In the genomic region with DNA sequence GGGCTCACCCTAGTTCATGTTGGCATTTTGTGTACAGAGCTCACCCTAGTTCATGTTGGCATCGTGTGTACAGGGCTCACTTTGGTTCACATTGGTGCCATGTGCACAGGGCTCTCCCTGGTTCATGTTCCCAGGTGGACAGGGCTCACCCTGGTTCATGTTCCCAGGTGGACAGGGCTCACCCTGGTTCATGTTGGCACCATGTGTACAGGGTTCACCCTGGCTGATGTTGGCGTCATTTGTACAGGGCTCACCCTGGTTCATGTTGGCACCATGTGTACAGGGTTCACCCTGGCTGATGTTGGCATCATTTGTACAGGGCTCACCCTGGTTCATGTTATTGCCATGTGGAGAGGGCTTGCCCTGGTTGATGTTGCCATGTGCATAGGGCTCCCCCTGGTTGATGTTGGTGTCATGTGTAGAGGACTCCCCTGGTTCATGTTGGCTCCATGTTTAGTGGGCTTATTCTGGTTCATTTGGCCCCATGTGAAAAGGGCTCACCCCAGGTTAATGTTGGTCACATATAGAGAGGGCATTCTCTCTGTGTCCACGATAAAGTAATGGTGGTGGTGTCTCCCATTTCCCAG, we compare ENCODE assay signal across 13 cellular contexts. TPM values are rescaled to one million over a fixed set of nuclear protein-coding genes. Genes with fewer than 3 reads are reported as not detected.
A peak's percentile ranks its signal among the peaks of the same experiment; 100 is the strongest.
DNase-seq lines count a peak whose midpoint lies in the region; ATAC-seq and TF ChIP-seq lines count a peak whose summit lies in the region.
"Had no signal": no experiment of that assay in that cellular context is flagged by ENCODE, and none has a peak within 500 bp of the region (broad histone marks: within the 10 kb centered on the region; RNA-seq: fewer than 3 reads in every experiment).

No MANE protein-coding gene starts in this region.

- no peaks in the 10 kb centered on the region for H3K36me3 ChIP-seq in PC-3 (ENCODE audit: low read depth, low read length)
- no peaks in the 10 kb centered on the region for H3K36me3 ChIP-seq in aorta (ENCODE audit: control insufficient read depth in 1 of 2, insufficient read depth in 2 of 2, low read length in 1 of 2)

- H3K9ac ChIP-seq in PC-3 (ENCODE audit: low read length), result no peak overlapping the region

- H3K27ac Mint-ChIP-seq in activated CD8-positive, alpha-beta memory T cell treated with anti-CD3 and anti-CD28 coated beads, Interleukin-2, amount 10 ng/mL, durations not matched to agents 7 days and 5 days, result no peak overlapping the region
- peak overlapping the region; percentile 13 for H3K27ac Mint-ChIP-seq in endothelial cell (ENCODE audit: unreplicated experiment)
- no peak overlapping the region for H3K27ac Mint-ChIP-seq in stimulated activated memory B cell treated with anti-CD40 and anti-IgM and Interleukin-4, amounts not matched to agents 10 μg/mL and 1 μg/mL and 100 μg/mL, for 72 hours
- H3K27ac Mint-ChIP-seq: nephron had no signal

- H3K9me3 ChIP-seq in PC-3 (ENCODE audit: low read length) (no peaks in the 10 kb centered on the region), aorta (ENCODE audit: control insufficient read depth, low read length) (no peaks in the 10 kb centered on the region)

- no peaks in the 10 kb centered on the region for H4K20me1 ChIP-seq in PC-3 (ENCODE audit: low read length)

- 0 out of 2 replicates have a peak, but pooled peaks have one; percentile 25 for TF ChIP-seq CTCF in PC-3 (conservative IDR thresholded peaks at IDR 0.05; ENCODE audit: low read depth, low read length)
- TF ChIP-seq CTCF in endothelial cell (IDR thresholded peaks at IDR 0.05; ENCODE audit: unreplicated experiment), result no peak

- H3K27me3 ChIP-seq in PC-3 (ENCODE audit: low read length), result peaks cover 58% of the 10 kb centered on the region
- no peaks in the 10 kb centered on the region for H3K27me3 ChIP-seq in aorta (ENCODE audit: control insufficient read depth in 1 of 2, insufficient read depth in 2 of 2, low read length in 1 of 2)

- H3K27ac ChIP-seq in PC-3 (ENCODE audit: low read length) (no peak overlapping the region), aorta (ENCODE audit: low read depth in 1 of 2, low read length in 2 of 2) (no peak overlapping the region)

- intact Hi-C loops in PC-3 (cut with micrococcal nuclease), result no loop called here
- intact Hi-C loops in aorta (cut with DNase I), result loop anchor here in 1 of 2 donors (10.0 kb wide), 1 partner anchor 401 kb away; no protein-coding TSS in a partner anchor

- no peak overlapping the region for H3K4me3 Mint-ChIP-seq in activated CD8-positive, alpha-beta memory T cell treated with anti-CD3 and anti-CD28 coated beads, Interleukin-2, amount 10 ng/mL, durations not matched to agents 7 days and 5 days
- H3K4me3 Mint-ChIP-seq in endothelial cell (ENCODE audit: unreplicated experiment), result peak overlapping the region; percentile 15
- H3K4me3 Mint-ChIP-seq in stimulated activated memory B cell treated with anti-CD40 and anti-IgM and Interleukin-4, amounts not matched to agents 10 μg/mL and 1 μg/mL and 100 μg/mL, for 72 hours, result no peak overlapping the region
- H3K4me3 Mint-ChIP-seq: nephron had no signal

- POLR2A ChIA-PET in PC-3 (lab: Charles Lee; ENCODE audit: unreplicated experiment), result no interaction called here

- BruUV-seq in PC-3 (replicated peaks; lab: Mats Ljungman, UMichigan), result no TSS peak

- H3K4me2 ChIP-seq in PC-3 (ENCODE audit: low read length), result no peak overlapping the region

- peak; percentile 51 for ATAC-seq in activated CD8-positive, alpha-beta memory T cell treated with anti-CD3 and anti-CD28 coated beads, Interleukin-2, amount 10 ng/mL, durations not matched to agents 7 days and 5 days
- no peak for ATAC-seq in PC-3
- peak; percentile 21 for ATAC-seq in stimulated activated memory B cell treated with anti-CD40 and anti-IgM and Interleukin-4, amounts not matched to agents 10 μg/mL and 1 μg/mL and 100 μg/mL, for 72 hours
- ATAC-seq in HG03457 (IDR thresholded peaks at IDR 0.05; ENCODE audit: unreplicated experiment), result no peak
- no peak for ATAC-seq in aorta (ENCODE audit: low FRiP score)

- H3K36me3 Mint-ChIP-seq in activated CD8-positive, alpha-beta memory T cell treated with anti-CD3 and anti-CD28 coated beads, Interleukin-2, amount 10 ng/mL, durations not matched to agents 7 days and 5 days, result no peaks in the 10 kb centered on the region
- peaks cover 68% of the 10 kb centered on the region for H3K36me3 Mint-ChIP-seq in endothelial cell (ENCODE audit: low read depth, unreplicated experiment)
- no peaks in the 10 kb centered on the region for H3K36me3 Mint-ChIP-seq in stimulated activated memory B cell treated with anti-CD40 and anti-IgM and Interleukin-4, amounts not matched to agents 10 μg/mL and 1 μg/mL and 100 μg/mL, for 72 hours

- H3K4me3 ChIP-seq in PC-3 (ENCODE audit: low read length), result no peak overlapping the region
- H3K4me3 ChIP-seq in aorta (ENCODE audit: low read length in 2 of 2), result no peak overlapping the region

- no peaks in the 10 kb centered on the region for H3K9me3 Mint-ChIP-seq in activated CD8-positive, alpha-beta memory T cell treated with anti-CD3 and anti-CD28 coated beads, Interleukin-2, amount 10 ng/mL, durations not matched to agents 7 days and 5 days (ENCODE audit: low read depth)
- no peaks in the 10 kb centered on the region for H3K9me3 Mint-ChIP-seq in endothelial cell (ENCODE audit: unreplicated experiment)
- H3K9me3 Mint-ChIP-seq in stimulated activated memory B cell treated with anti-CD40 and anti-IgM and Interleukin-4, amounts not matched to agents 10 μg/mL and 1 μg/mL and 100 μg/mL, for 72 hours, result no peaks in the 10 kb centered on the region
- H3K9me3 Mint-ChIP-seq: nephron had no signal

- H3K9me2 ChIP-seq in PC-3 (replicated peaks; ENCODE audit: low read length), result no peaks in the 10 kb centered on the region

- no peaks in the 10 kb centered on the region for H3K4me1 Mint-ChIP-seq in activated CD8-positive, alpha-beta memory T cell treated with anti-CD3 and anti-CD28 coated beads, Interleukin-2, amount 10 ng/mL, durations not matched to agents 7 days and 5 days
- peaks cover 6% of the 10 kb centered on the region for H3K4me1 Mint-ChIP-seq in endothelial cell (ENCODE audit: unreplicated experiment)
- no peaks in the 10 kb centered on the region for H3K4me1 Mint-ChIP-seq in stimulated activated memory B cell treated with anti-CD40 and anti-IgM and Interleukin-4, amounts not matched to agents 10 μg/mL and 1 μg/mL and 100 μg/mL, for 72 hours

- no peaks in the 10 kb centered on the region for H3F3A ChIP-seq in PC-3 (ENCODE audit: low read length, unreplicated experiment)

- 88 to 92% methylated on average over 3 of the region's 3 CpGs for WGBS in aorta, 2 donors

- CTCF ChIA-PET in activated CD8-positive, alpha-beta memory T cell treated with anti-CD3 and anti-CD28 coated beads, Interleukin-2, amount 10 ng/mL, durations not matched to agents 7 days and 5 days (lab: Charles Lee), result no interaction called here
- CTCF ChIA-PET in PC-3 (lab: Charles Lee), result no interaction called here

- H3K27me3 Mint-ChIP-seq in activated CD8-positive, alpha-beta memory T cell treated with anti-CD3 and anti-CD28 coated beads, Interleukin-2, amount 10 ng/mL, durations not matched to agents 7 days and 5 days, result peaks cover 6% of the 10 kb centered on the region
- H3K27me3 Mint-ChIP-seq in endothelial cell (ENCODE audit: unreplicated experiment), result peaks cover 22% of the 10 kb centered on the region
- peaks cover 48% of the 10 kb centered on the region for H3K27me3 Mint-ChIP-seq in stimulated activated memory B cell treated with anti-CD40 and anti-IgM and Interleukin-4, amounts not matched to agents 10 μg/mL and 1 μg/mL and 100 μg/mL, for 72 hours

- H2AFZ ChIP-seq in PC-3 (ENCODE audit: low read length), result no peak overlapping the region

- peak; percentile 53 for DNase-seq in activated CD8-positive, alpha-beta memory T cell treated with anti-CD3 and anti-CD28 coated beads, Interleukin-2, amount 10 ng/mL, durations not matched to agents 7 days and 5 days
- no peak for DNase-seq in activated CD8-positive, alpha-beta memory T cell treated with anti-CD3 and anti-CD28 coated beads, Interleukin-2, amount 50 U/mL, for 48 hours
- DNase-seq in PC-3 (no peak), endothelial cell (ENCODE audit: low spot score) (no peak), retina (no peak), aorta (no peak)
- DNase-seq: AML-193, caudate nucleus, glutamatergic neuron, SHP77 had no signal

- H3K4me1 ChIP-seq in PC-3 (ENCODE audit: insufficient read depth, low read length) (peaks cover under 1% of the 10 kb centered on the region), aorta (ENCODE audit: control insufficient read depth in 1 of 2, insufficient read depth in 2 of 2, low read length in 2 of 2) (no peaks in the 10 kb centered on the region)

- no peaks in the 10 kb centered on the region for H3K79me2 ChIP-seq in PC-3 (ENCODE audit: low read length)

RNA-seq across cellular contexts. Expression of a gene that starts 31.7 kb away (rescaled TPM):
- 10 to 100 TPM; 56.5 to 69.7 TPM for total RNA-seq in activated CD8-positive, alpha-beta memory T cell treated with anti-CD3 and anti-CD28 coated beads, Interleukin-2, amount 10 ng/mL, durations not matched to agents 7 days and 5 days
- total RNA-seq in PC-3 (2014; rRNA removed) (21.9 and 22.7 TPM in 2 replicates), endothelial cell (ENCODE audit: unreplicated experiment) (49.1 TPM), aorta (10 to 100 TPM; 51.8 to 55.7 TPM)
- polyA plus RNA-seq in aorta, result 10 to 100 TPM in 1 of 2 donors, 1 to 10 TPM in 1; 4.3 to 13.0 TPM

Comparison
In these comparisons a context has a peak if more than half of its experiments do, and no peak if none do; other contexts are left out.
1. ATAC-seq: peak in activated CD8-positive, alpha-beta memory T cell treated with anti-CD3 and anti-CD28 coated beads, Interleukin-2, amount 10 ng/mL, durations not matched to agents 7 days and 5 days (single experiment) and stimulated activated memory B cell treated with anti-CD40 and anti-IgM and Interleukin-4, amounts not matched to agents 10 μg/mL and 1 μg/mL and 100 μg/mL, for 72 hours (single experiment); none in PC-3 (single experiment), HG03457 (single experiment) and aorta (single experiment).